In the genomic region with DNA sequence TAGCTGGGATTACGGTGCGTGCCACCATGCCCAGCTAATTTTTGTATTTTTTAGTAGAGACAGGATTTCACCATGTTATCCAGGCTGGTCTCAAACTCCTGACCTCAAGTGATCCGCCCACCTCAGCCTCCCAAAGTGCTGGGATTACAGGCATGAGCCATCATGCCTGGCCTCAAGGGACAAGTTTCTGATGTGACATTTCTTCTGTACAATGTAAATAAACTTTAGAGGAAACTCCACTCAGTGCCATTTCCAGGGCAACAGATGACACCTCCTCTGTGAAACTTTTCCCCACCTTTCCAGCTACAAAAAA, we compare ENCODE assay signal across 6 cellular contexts. TPM values are rescaled to one million over a fixed set of nuclear protein-coding genes. Genes with fewer than 3 reads are reported as not detected.
DNase-seq lines count a peak whose midpoint lies in the region; ATAC-seq and TF ChIP-seq lines count a peak whose summit lies in the region.
"Not testable (repeated sequence)": the region's sequence is repeated elsewhere in the genome, so short reads cannot be mapped to it uniquely, and the experiment has no call there.

No MANE protein-coding gene starts in this region.

- TF ChIP-seq POLR2A in IMR-90 (IDR thresholded peaks at IDR 0.05; ENCODE audit: low read depth, low read length); esophagus muscularis mucosa (IDR thresholded peaks at IDR 0.05; ENCODE audit: low read depth): not testable (repeated sequence)

- in situ Hi-C loops in IMR-90 (cut with MboI; ENCODE audit: low sequenced_read_pairs) = loop anchor here (25.0 kb wide), 1 partner anchor 522 kb away; a partner anchor contains a TSS

- H3K27me3 ChIP-seq in IMR-90 (ENCODE audit: control insufficient read depth, insufficient read depth, low read length) (peaks cover 19% of the 10 kb centered on the region), neuronal stem cell (ENCODE audit: control insufficient read depth in 3 of 3, insufficient read depth in 3 of 3, low read depth in 1 of 3, low read length in 3 of 3) (peaks cover 0 to 29% (median 0%) of the 10 kb centered on the region in 3 experiments)
- H3K27me3 ChIP-seq in MM.1S (replicated peaks; ENCODE audit: insufficient read depth, low read length); PC-9 (ENCODE audit: insufficient read depth, low read depth); esophagus muscularis mucosa: not testable (repeated sequence)

- H3K79me2 ChIP-seq in MM.1S (ENCODE audit: low read length); PC-9 (ENCODE audit: low read depth): not testable (repeated sequence)

- not testable (repeated sequence) for DNase-seq in IMR-90; MM.1S; PC-9; esophagus muscularis mucosa (ENCODE audit: extremely low spot score); memory B cell (ENCODE audit: low spot score in 2 of 2); neuronal stem cell (ENCODE audit: low spot score)

- WGBS in IMR-90 (ENCODE audit: extremely low coverage in 2 of 2, insufficient read length in 1 of 2), 2 experiments = no CpG with 5 or more reads among the region's 3 CpGs
- 72% methylated on average over 3 of the region's 3 CpGs for WGBS in esophagus muscularis mucosa
- WGBS in neuronal stem cell (ENCODE audit: extremely low coverage in 2 of 2, insufficient read length in 2 of 2, insufficient replicate concordance in 1 of 2), 2 donors = no CpG with 5 or more reads among the region's 3 CpGs

- peak overlapping the region; percentile 29; the same call in 1 of the 2 replicates for H3K4me2 ChIP-seq in IMR-90 (ENCODE audit: low read depth, low read length)
- H3K4me2 ChIP-seq in MM.1S (ENCODE audit: low read depth, low read length) = peak overlapping the region; percentile 94; the same call in 1 of the 2 replicates
- peak overlapping the region; percentile 74; the same call in 1 of the 2 replicates for H3K4me2 ChIP-seq in PC-9
- not testable (repeated sequence) for H3K4me2 ChIP-seq in neuronal stem cell (ENCODE audit: insufficient read depth, low read length, poor library complexity, severe bottlenecking)

- not testable (repeated sequence) for H3K36me3 Mint-ChIP-seq in memory B cell

- not testable (repeated sequence) for H3K4me1 ChIP-seq in IMR-90 (ENCODE audit: control insufficient read depth, insufficient read depth, low read length); PC-9 (replicated peaks; ENCODE audit: insufficient read depth); neuronal stem cell (ENCODE audit: control insufficient read depth in 2 of 2, insufficient read depth in 1 of 2, low read depth in 1 of 2, low read length in 2 of 2)
- H3K4me1 ChIP-seq in MM.1S (ENCODE audit: low read length) (peaks cover 21% of the 10 kb centered on the region), esophagus muscularis mucosa (peaks cover 0 to 14% (median 13%) of the 10 kb centered on the region in 4 donors)

- not testable (repeated sequence) for H2BK12ac ChIP-seq in neuronal stem cell (ENCODE audit: low read length)

- not testable (repeated sequence) for H2BK5ac ChIP-seq in IMR-90 (ENCODE audit: low read depth, low read length, poor library complexity, severe bottlenecking); neuronal stem cell (ENCODE audit: low read length)

- peaks cover 17% of the 10 kb centered on the region for H3K27me3 Mint-ChIP-seq in memory B cell

- not testable (repeated sequence) for H4K20me1 ChIP-seq in IMR-90 (ENCODE audit: insufficient read depth, low read length); MM.1S (ENCODE audit: insufficient read depth, low read length); PC-9 (ENCODE audit: insufficient read depth)

- intact Hi-C loops in IMR-90 (cut with micrococcal nuclease) (loop anchor here (1.0 kb wide), 2 partner anchors 161 to 245 kb away; no protein-coding TSS in a partner anchor), esophagus muscularis mucosa (cut with DNase I) (loop anchor here (2.0 to 10.0 kb wide), 2 partner anchors 16 to 94 kb away; no protein-coding TSS in a partner anchor)
- intact Hi-C loops in PC-9 (cut with micrococcal nuclease; ENCODE audit: unreplicated experiment) = not testable (repeated sequence)

- H3K14ac ChIP-seq in IMR-90 (replicated peaks; ENCODE audit: low read depth, low read length); neuronal stem cell (ENCODE audit: low read length): not testable (repeated sequence)

- not testable (repeated sequence) for H2BK20ac ChIP-seq in IMR-90 (ENCODE audit: low read depth, low read length)

- not testable (repeated sequence) for H4K8ac ChIP-seq in IMR-90 (ENCODE audit: low read depth in 2 of 2, low read length in 2 of 2); neuronal stem cell (ENCODE audit: low read depth, low read length)

- H3K27ac ChIP-seq in IMR-90 (ENCODE audit: insufficient read depth, low read length) = peak overlapping the region; percentile 37; the same call in 1 of the 2 replicates
- not testable (repeated sequence) for H3K27ac ChIP-seq in MM.1S (ENCODE audit: low read length); PC-9; neuronal stem cell (replicated peaks; ENCODE audit: low read length)
- H3K27ac ChIP-seq in esophagus muscularis mucosa (replicated peaks in 1 of 4) = peak overlapping the region in 3 of 4 donors; percentile 26 to 58 (median 45)

- not testable (repeated sequence) for H3K9me3 Mint-ChIP-seq in memory B cell

- H4K91ac ChIP-seq in IMR-90 (ENCODE audit: insufficient read depth, low read depth, low read length); neuronal stem cell (ENCODE audit: low read depth, low read length, poor library complexity): not testable (repeated sequence)

- not testable (repeated sequence) for TF ChIP-seq CTCF in IMR-90 (conservative IDR thresholded peaks at IDR 0.05; ENCODE audit: low read depth, low read length); MM.1S (IDR thresholded peaks at IDR 0.05; ENCODE audit: low read length); PC-9 (conservative IDR thresholded peaks at IDR 0.05); esophagus muscularis mucosa (IDR thresholded peaks at IDR 0.05)

- TF ChIP-seq EP300 in esophagus muscularis mucosa (IDR thresholded peaks at IDR 0.05) = not testable (repeated sequence)

- H3F3A ChIP-seq in MM.1S (ENCODE audit: insufficient read depth, low read length) = peaks cover 11% of the 10 kb centered on the region
- H3F3A ChIP-seq in PC-9 (ENCODE audit: insufficient read depth, low read depth) = not testable (repeated sequence)

- not testable (repeated sequence) for H2AFZ ChIP-seq in IMR-90 (replicated peaks; ENCODE audit: low read length, poor library complexity); MM.1S (ENCODE audit: low read length)
- 0 out of 2 replicates have a peak overlapping the region, but pooled peaks have one; percentile 61 for H2AFZ ChIP-seq in PC-9
- peak overlapping the region; percentile 49 for H2AFZ ChIP-seq in neuronal stem cell (ENCODE audit: low read length)

- CTCF ChIA-PET in IMR-90 (lab: Yijun Ruan, JAX) = interaction anchor here (0.8 to 1.2 kb wide), 10 partner anchors 9 to 245 kb away, joined by 3 to 7 read pairs (median 4); no protein-coding TSS in a partner anchor
- CTCF ChIA-PET in PC-9 (lab: Charles Lee) = not testable (repeated sequence)

- not testable (repeated sequence) for H3K4ac ChIP-seq in IMR-90 (ENCODE audit: low read depth, low read length); neuronal stem cell (ENCODE audit: low read length)

- not testable (repeated sequence) for H3K79me1 ChIP-seq in IMR-90 (ENCODE audit: low read depth in 1 of 2, low read length in 2 of 2); neuronal stem cell (ENCODE audit: low read depth, low read length)

- not testable (repeated sequence) for BruUV-seq in IMR-90 (replicated peaks; lab: Mats Ljungman, UMichigan); PC-9 (replicated peaks; lab: Mats Ljungman, UMichigan)

- not testable (repeated sequence) for H3K9me2 ChIP-seq in MM.1S (replicated peaks; ENCODE audit: insufficient read depth, low read length); PC-9 (ENCODE audit: insufficient read depth)

- not testable (repeated sequence) for H3K4me3 Mint-ChIP-seq in memory B cell

- not testable (repeated sequence) for H3K4me1 Mint-ChIP-seq in memory B cell

- 0 out of 2 replicates have a peak overlapping the region, but pooled peaks have one; percentile 25 for H3K23ac ChIP-seq in IMR-90 (ENCODE audit: low read depth, low read length)
- H3K23ac ChIP-seq in neuronal stem cell (ENCODE audit: low read depth, low read length, poor library complexity) = not testable (repeated sequence)

- TF ChIP-seq RAD21 in IMR-90 (IDR thresholded peaks at IDR 0.05; ENCODE audit: low read length) = not testable (repeated sequence)

- H3K9ac ChIP-seq in IMR-90 (ENCODE audit: low read depth, low read length); MM.1S (ENCODE audit: low read length); neuronal stem cell (ENCODE audit: low read depth, low read length, poor library complexity): not testable (repeated sequence)

- dilution Hi-C loops in IMR-90 (cut with HindIII; ENCODE audit: low sequenced_read_pairs, unreplicated experiment) = not testable (repeated sequence)

- peak overlapping the region; percentile 6 for H3K27ac Mint-ChIP-seq in memory B cell

- H3K18ac ChIP-seq in IMR-90 (ENCODE audit: low read depth, low read length) = peak overlapping the region; percentile 24; the same call in 1 of the 2 replicates
- not testable (repeated sequence) for H3K18ac ChIP-seq in neuronal stem cell (ENCODE audit: low read length)

- H2AK5ac ChIP-seq in IMR-90 (ENCODE audit: low read depth, low read length); neuronal stem cell (ENCODE audit: low read depth, low read length): not testable (repeated sequence)

- POLR2A ChIA-PET in IMR-90 (lab: Charles Lee; ENCODE audit: unreplicated experiment); PC-9 (lab: Charles Lee; ENCODE audit: unreplicated experiment): not testable (repeated sequence)

- H3K9me3 ChIP-seq in IMR-90 (ENCODE audit: control insufficient read depth, insufficient read depth, low read length); MM.1S (replicated peaks; ENCODE audit: insufficient read depth, low read length); PC-9 (ENCODE audit: insufficient read depth, low read depth); esophagus muscularis mucosa; neuronal stem cell (replicated peaks in 1 of 2; ENCODE audit: control insufficient read depth in 2 of 2, insufficient read depth in 1 of 2, low read depth in 1 of 2, low read length in 2 of 2): not testable (repeated sequence)

- not testable (repeated sequence) for ATAC-seq in IMR-90 (ENCODE audit: low read depth); memory B cell (ENCODE audit: low read depth)

- H2BK120ac ChIP-seq in IMR-90 (ENCODE audit: low read depth, low read length); neuronal stem cell (ENCODE audit: low read depth, low read length): not testable (repeated sequence)

- not testable (repeated sequence) for H3K36me3 ChIP-seq in IMR-90 (ENCODE audit: control insufficient read depth, insufficient read depth, low read length); MM.1S (replicated peaks; ENCODE audit: insufficient read depth, low read length); PC-9 (ENCODE audit: low read depth); esophagus muscularis mucosa; neuronal stem cell (replicated peaks in 1 of 2; ENCODE audit: control insufficient read depth in 2 of 2, insufficient read depth in 2 of 2, low read length in 2 of 2)

- H3K4me3 ChIP-seq in IMR-90 (ENCODE audit: insufficient read depth, low read depth, low read length); MM.1S (ENCODE audit: low read length); PC-9; esophagus muscularis mucosa; neuronal stem cell (ENCODE audit: low read length in 2 of 2): not testable (repeated sequence)

- H4K5ac ChIP-seq in IMR-90 (ENCODE audit: low read depth, low read length) = peak overlapping the region; percentile 7; the same call in 1 of the 2 replicates

- H3K56ac ChIP-seq in IMR-90 (ENCODE audit: extremely low read depth, insufficient read depth, low read length) = not testable (repeated sequence)

- not testable (repeated sequence) for H2AK9ac ChIP-seq in IMR-90 (replicated peaks; ENCODE audit: low read depth, low read length, poor library complexity)

- not testable (repeated sequence) for H2BK15ac ChIP-seq in IMR-90 (ENCODE audit: low read depth, low read length); neuronal stem cell (ENCODE audit: low read length)

- not testable (repeated sequence) for H3K9me1 ChIP-seq in IMR-90 (ENCODE audit: insufficient read depth, low read length)

RNA-seq across cellular contexts. Expression of a gene that starts 19.7 kb away (rescaled TPM):
- total RNA-seq in IMR-90 (2012; rRNA removed) = 5.9 and 10.3 TPM in 2 replicates
- 3.2 and 5.2 TPM in 2 replicates for polyA plus RNA-seq in IMR-90 (2012; rRNA removed)
- 0.97 and 1.2 TPM in 2 replicates for polyA plus RNA-seq in IMR-90 (2012; cell fraction: cytosol; rRNA removed)
- polyA plus RNA-seq in IMR-90 (2012; cell fraction: nucleus; rRNA removed; ENCODE audit: low replicate concordance) = 2.9 and 22.5 TPM in 2 replicates
- 3.2 and 5.2 TPM in 2 replicates for total RNA-seq in PC-9 (2021)
- 10 to 100 TPM; 18.2 to 29.5 (median 21.5) TPM for total RNA-seq in esophagus muscularis mucosa
- 22.7 TPM for polyA plus RNA-seq in neuronal stem cell (2013, experiment 1 of 2)
- polyA plus RNA-seq in neuronal stem cell (2013, experiment 2 of 2) = 23.8 TPM
